In genomic region chrX:120380699-120381098, GRCh38 we compare ENCODE assay signal across 9 cellular contexts. TPM values are rescaled to one million over a fixed set of nuclear protein-coding genes. Genes with fewer than 3 reads are reported as not detected.
DNase-seq lines count a peak whose midpoint lies in the region; ATAC-seq and TF ChIP-seq lines count a peak whose summit lies in the region.
"Had no signal": no experiment of that assay in that cellular context is flagged by ENCODE, and none has a peak within 500 bp of the region (broad histone marks: within the 10 kb centered on the region; RNA-seq: fewer than 3 reads in every experiment).

No MANE protein-coding gene starts in this region.

- TF ChIP-seq CTCF in GM06990 (IDR thresholded peaks at IDR 0.05; ENCODE audit: insufficient read depth, low read length, poor library complexity, severe bottlenecking), result peak; percentile 43
- peak; percentile 33 for TF ChIP-seq CTCF in HFF-Myc (IDR thresholded peaks at IDR 0.05; ENCODE audit: low read depth, low read length, missing control alignments)
- peak; percentile 54 for TF ChIP-seq CTCF in OCI-LY1 (IDR thresholded peaks at IDR 0.05; ENCODE audit: low read length)
- TF ChIP-seq CTCF in thyroid gland (IDR thresholded peaks at IDR 0.05), result peak in 3 of 6 experiments; percentile 33 to 57 (median 33)
- no peak for TF ChIP-seq CTCF in smooth muscle cell (IDR thresholded peaks at IDR 0.05; ENCODE audit: borderline replicate concordance, insufficient read depth, poor library complexity, severe bottlenecking)

- no peak overlapping the region for H3K27ac Mint-ChIP-seq in effector memory CD8-positive, alpha-beta T cell
- H3K27ac Mint-ChIP-seq: nephron had no signal

- H3K79me2 ChIP-seq in OCI-LY1 (ENCODE audit: insufficient read depth, low read length) (no peaks in the 10 kb centered on the region), smooth muscle cell (ENCODE audit: low read depth) (no peaks in the 10 kb centered on the region)

- H3K36me3 ChIP-seq in GM06990 (ENCODE audit: control insufficient read depth, insufficient read depth, low read length) (no peaks in the 10 kb centered on the region), OCI-LY1 (ENCODE audit: insufficient read depth, low read length) (no peaks in the 10 kb centered on the region), thyroid gland (no peaks in the 10 kb centered on the region), smooth muscle cell (ENCODE audit: low read depth) (no peaks in the 10 kb centered on the region)

- peaks cover 11 to 20% of the 10 kb centered on the region in 2 donors for H3K27me3 Mint-ChIP-seq in effector memory CD8-positive, alpha-beta T cell

- H4K20me1 ChIP-seq in OCI-LY1 (ENCODE audit: insufficient read depth, low read length), result no peaks in the 10 kb centered on the region
- no peaks in the 10 kb centered on the region for H4K20me1 ChIP-seq in smooth muscle cell (ENCODE audit: low read depth)

- no peak overlapping the region for H3K9ac ChIP-seq in OCI-LY1 (ENCODE audit: low read length)
- H3K9ac ChIP-seq in smooth muscle cell (ENCODE audit: low read depth), result no peak overlapping the region

- intact Hi-C loops in thyroid gland (cut with DNase I), result loop anchor here (5.0 kb wide), 1 partner anchor 92 kb away; no protein-coding TSS in a partner anchor

- no peaks in the 10 kb centered on the region for H3K36me3 Mint-ChIP-seq in effector memory CD8-positive, alpha-beta T cell (ENCODE audit: insufficient read depth)

- H3K9me2 ChIP-seq in OCI-LY1 (ENCODE audit: low read depth, low read length), result no peaks in the 10 kb centered on the region

- H3K4me3 ChIP-seq in GM06990 (replicated peaks; ENCODE audit: low read depth, low read length), result no peak overlapping the region
- H3K4me3 ChIP-seq in HFF-Myc (replicated peaks; ENCODE audit: low read depth, low read length), result no peak overlapping the region
- H3K4me3 ChIP-seq in OCI-LY1 (ENCODE audit: low read depth, low read length, poor library complexity, severe bottlenecking), result no peak overlapping the region
- H3K4me3 ChIP-seq in thyroid gland (replicated peaks in 1 of 3), result no peak overlapping the region
- H3K4me3 ChIP-seq in smooth muscle cell, result no peak overlapping the region

- H3K9me3 ChIP-seq in OCI-LY1 (ENCODE audit: low read length) (no peaks in the 10 kb centered on the region), thyroid gland (no peaks in the 10 kb centered on the region), smooth muscle cell (replicated peaks; ENCODE audit: low read depth) (no peaks in the 10 kb centered on the region)

- WGBS in thyroid gland, 2 donors, result 18 to 32% methylated on average over 2 to 3 of the region's 3 CpGs
- WGBS in smooth muscle cell (ENCODE audit: low lambda C conversion rate), result 26% methylated on average over 3 of the region's 3 CpGs

- H3K9me3 Mint-ChIP-seq in effector memory CD8-positive, alpha-beta T cell, result no peaks in the 10 kb centered on the region

- H2AFZ ChIP-seq in OCI-LY1 (ENCODE audit: low read length), result no peak overlapping the region
- H2AFZ ChIP-seq in smooth muscle cell (ENCODE audit: low read depth), result no peak overlapping the region

- H3K4me1 ChIP-seq in OCI-LY1 (ENCODE audit: insufficient read depth, low read length, severe bottlenecking), result no peaks in the 10 kb centered on the region
- no peaks in the 10 kb centered on the region for H3K4me1 ChIP-seq in thyroid gland
- H3K4me1 ChIP-seq in smooth muscle cell (ENCODE audit: low read depth), result no peaks in the 10 kb centered on the region

- TF ChIP-seq POLR2A in thyroid gland (IDR thresholded peaks at IDR 0.05), result no peak

- H3K4me2 ChIP-seq in OCI-LY1 (ENCODE audit: low read length) (no peak overlapping the region), smooth muscle cell (no peak overlapping the region)

- DNase-seq in GM06990 (ENCODE audit: extremely low read depth, insufficient read length) (no peak), HFF-Myc (ENCODE audit: extremely low read depth, low read depth) (no peak), thyroid gland (peak; percentile 5 to 11), smooth muscle cell (lab: John Stamatoyannopoulos, UW; ENCODE audit: unreplicated experiment) (no peak), mucosa of gallbladder (ENCODE audit: low spot score) (no peak)
- DNase-seq in effector memory CD8-positive, alpha-beta T cell, result peak; percentile 1 to 14 (median 1)
- no peak for DNase-seq in activated CD8-positive, alpha-beta memory T cell treated with anti-CD3 and anti-CD28 coated beads, Interleukin-2, amount 50 U/mL, for 48 hours

- ATAC-seq in effector memory CD8-positive, alpha-beta T cell (replicated peaks), result peak; percentile 69

- no peak overlapping the region for H3K4me3 Mint-ChIP-seq in effector memory CD8-positive, alpha-beta T cell
- H3K4me3 Mint-ChIP-seq: nephron had no signal

- H3K27ac ChIP-seq in OCI-LY1 (ENCODE audit: low read depth, low read length, poor library complexity, severe bottlenecking) (no peak overlapping the region), thyroid gland (no peak overlapping the region), smooth muscle cell (ENCODE audit: low read depth) (no peak overlapping the region)

- H3K27me3 ChIP-seq in GM06990 (replicated peaks; ENCODE audit: control insufficient read depth, insufficient read depth, low read length), result no peaks in the 10 kb centered on the region; the same call in none of the 2 replicates
- no peaks in the 10 kb centered on the region for H3K27me3 ChIP-seq in OCI-LY1 (ENCODE audit: insufficient read depth, low read length)
- no peaks in the 10 kb centered on the region for H3K27me3 ChIP-seq in thyroid gland
- H3K27me3 ChIP-seq in smooth muscle cell (ENCODE audit: low read depth), result no peaks in the 10 kb centered on the region

- H3K4me1 Mint-ChIP-seq in effector memory CD8-positive, alpha-beta T cell (ENCODE audit: low read depth in 2 of 2), result peaks cover 0 to 2% of the 10 kb centered on the region in 2 donors
- H3K4me1 Mint-ChIP-seq: nephron had no signal

- H3F3A ChIP-seq in OCI-LY1 (ENCODE audit: insufficient read depth, low read length) (no peaks in the 10 kb centered on the region), smooth muscle cell (ENCODE audit: low read depth) (no peaks in the 10 kb centered on the region)

RNA-seq across cellular contexts. Expression of gene ATP1B4, which starts 18.8 kb away (rescaled TPM):
- total RNA-seq in thyroid gland, result under 1 TPM in 1 of 4 donors, not detected in 3; 0.11 TPM
- total RNA-seq in smooth muscle cell, result not detected in 2 replicates
- polyA plus RNA-seq in smooth muscle cell, result not detected in 2 replicates
- not detected for total RNA-seq in mucosa of gallbladder

Comparison
In these comparisons a context has a peak if more than half of its experiments do, and no peak if none do; other contexts are left out.
1. DNase-seq: peak in effector memory CD8-positive, alpha-beta T cell (3 of 3) and thyroid gland (2 of 2); none in GM06990 (single experiment), HFF-Myc (single experiment), smooth muscle cell (single experiment), mucosa of gallbladder (single experiment) and activated CD8-positive, alpha-beta memory T cell treated with anti-CD3 and anti-CD28 coated beads, Interleukin-2, amount 50 U/mL, for 48 hours (single experiment).